ENCODE assay signal across 8 cellular contexts in genomic region chr1:114510235-114511047, GRCh38. TPM values are rescaled to one million over a fixed set of nuclear protein-coding genes. Genes with fewer than 3 reads are reported as not detected.
DNase-seq lines count a peak whose midpoint lies in the region; ATAC-seq and TF ChIP-seq lines count a peak whose summit lies in the region.

No MANE protein-coding gene starts in this region.

- peaks cover 28 to 31% of the 10 kb centered on the region in 2 donors for H3K4me1 ChIP-seq in duodenal mucosa (ENCODE audit: control insufficient read depth in 1 of 2, insufficient read depth in 2 of 2, low read length in 2 of 2)

- no peaks in the 10 kb centered on the region for H3K9me3 ChIP-seq in MG63
- H3K9me3 ChIP-seq in duodenal mucosa (ENCODE audit: control insufficient read depth in 1 of 2, low read length in 2 of 2) = no peaks in the 10 kb centered on the region

- peak; percentile 59 for DNase-seq in HEK293T (ENCODE audit: extremely low spot score)
- peak; percentile 26 for DNase-seq in MG63
- peak; percentile 28 for DNase-seq in activated CD4-positive, alpha-beta T cell treated with anti-CD3 and anti-CD28 coated beads for 1 hour
- DNase-seq in medulla oblongata (ENCODE audit: extremely low spot score) = peak; percentile 28
- DNase-seq in stimulated activated CD8-positive, alpha-beta memory T cell treated with anti-CD3 and anti-CD28 coated beads, Interleukin-12 subunit alpha, Interleukin-12 subunit beta, amount 100 ng/mL, for 4 hours (ENCODE audit: low read depth) = peak; percentile 4
- no peak for DNase-seq in NCI-H2196 treated with DMSO at 0.1 percent for 48 hours (lab: John Stamatoyannopoulos, UW; ENCODE audit: unreplicated experiment)

- no peaks in the 10 kb centered on the region for H3K27me3 ChIP-seq in MG63
- no peaks in the 10 kb centered on the region for H3K27me3 ChIP-seq in duodenal mucosa (ENCODE audit: control insufficient read depth in 1 of 2, insufficient read depth in 2 of 2, low read length in 2 of 2)

- H3K9ac ChIP-seq in duodenal mucosa (ENCODE audit: low read depth in 1 of 2, low read length in 2 of 2) = peak overlapping the region; percentile 88 to 92

- H3K4me3 ChIP-seq in MG63 (peak overlapping the region; percentile 90), duodenal mucosa (ENCODE audit: low read depth in 1 of 2, low read length in 2 of 2) (peak overlapping the region; percentile 93 to 96)

- H3K36me3 ChIP-seq in MG63 (peaks cover 28% of the 10 kb centered on the region), duodenal mucosa (ENCODE audit: control insufficient read depth in 1 of 2, insufficient read depth in 2 of 2, low read length in 2 of 2) (peaks cover 0 to 3% of the 10 kb centered on the region in 2 donors)

- peak overlapping the region; percentile 94 for H3K27ac ChIP-seq in duodenal mucosa (ENCODE audit: low read depth, low read length)

- POLR2A ChIA-PET in HEK293T (lab: Yijun Ruan, JAX) = interaction anchor here (0.6 to 3.5 kb wide), 4 partner anchors 14 to 159 kb away, joined by 3 to 19 read pairs (median 4); partner anchors contain the start of gene DENND2C

- ATAC-seq in GM18502 (IDR thresholded peaks at IDR 0.05; ENCODE audit: poor library complexity, unreplicated experiment) = peak; percentile 63

- CTCF ChIA-PET in HEK293T (lab: Yijun Ruan, JAX) = interaction anchor here (1.7 kb wide), 1 partner anchor 25 kb away, joined by 3 read pairs; no protein-coding TSS in a partner anchor

TF ChIP-seq in HEK293T, 16 proteins besides CTCF, POLR2A, EP300 and RAD21:
- 0 out of 2 replicates have a peak, but pooled peaks have one; percentile 66 for TF ChIP-seq FOXM1 (IDR thresholded peaks at IDR 0.05; ENCODE audit: borderline replicate concordance)
- no peak for TF ChIP-seq L3MBTL2 (conservative IDR thresholded peaks at IDR 0.05)

RNA-seq across cellular contexts. Expression of gene TRIM33, which starts 0.6 kb away (rescaled TPM):
- total RNA-seq in MG63 (2014; rRNA removed; shearing (Covaris generic); ENCODE audit: low replicate concordance) = 16.9 and 43.4 TPM in 2 replicates
